ENCODE assay signal across 25 cellular contexts in genomic region chr1:112710586-112710985, GRCh38.
"Had no signal": no experiment of that assay in that cellular context is flagged by ENCODE, and none has a peak within 500 bp of the region (broad histone marks: within the 10 kb centered on the region; RNA-seq: fewer than 3 reads in every experiment).

No MANE protein-coding gene starts in this region.

- H3K4me3 Mint-ChIP-seq: activated B cell treated with CpG ODN at 0.5 μM for 24 hours; activated CD4-positive, alpha-beta T cell treated with anti-CD3 and anti-CD28 coated beads for 36 hours; activated CD8-positive, alpha-beta T cell treated with anti-CD3 and anti-CD28 coated beads for 36 hours; activated naive CD4-positive, alpha-beta T cell treated with anti-CD3 and anti-CD28 coated beads, Interleukin-2, amount 10 ng/mL, durations not matched to agents 7 days and 5 days; activated naive CD8-positive, alpha-beta T cell treated with anti-CD3 and anti-CD28 coated beads for 36 hours; activated T-cell treated with anti-CD3 and anti-CD28 coated beads, Interleukin-2, amount 50 U/mL, for 72 hours; T-cell had no signal

- H3K9me3 ChIP-seq: MG63 had no signal

- H3K27me3 Mint-ChIP-seq: activated B cell treated with CpG ODN at 0.5 μM for 24 hours had no signal

- H3K9me3 Mint-ChIP-seq: activated B cell treated with CpG ODN at 0.5 μM for 24 hours; activated CD8-positive, alpha-beta T cell treated with anti-CD3 and anti-CD28 coated beads for 36 hours; activated naive CD4-positive, alpha-beta T cell treated with anti-CD3 and anti-CD28 coated beads, Interleukin-2, amount 10 ng/mL, durations not matched to agents 7 days and 5 days; activated naive CD8-positive, alpha-beta T cell treated with anti-CD3 and anti-CD28 coated beads for 36 hours; activated T-cell treated with anti-CD3 and anti-CD28 coated beads, Interleukin-2, amount 50 U/mL, for 72 hours; activated T-helper 2 cell treated with anti-CD3 and anti-CD28 coated beads, Interferon-gamma antibody, Interleukin-2, Interleukin-4, amounts not matched to agents 10 μg/mL and 5 μg/mL and 100 μg/mL, durations not matched to agents 14 hours and 24 hours and 36 hours; T-cell had no signal

- ATAC-seq: activated CD4-positive, alpha-beta T cell treated with anti-CD3 and anti-CD28 coated beads for 36 hours; activated CD8-positive, alpha-beta T cell treated with anti-CD3 and anti-CD28 coated beads for 36 hours; activated T-cell treated with anti-CD3 and anti-CD28 coated beads, Interleukin-2, amount 50 U/mL, for 72 hours; T-cell had no signal

- H3K4me3 ChIP-seq: MG63 had no signal

- H3K27me3 ChIP-seq: brain microvascular endothelial cell had no signal

- H3K36me3 Mint-ChIP-seq: activated naive CD4-positive, alpha-beta T cell treated with anti-CD3 and anti-CD28 coated beads, Interleukin-2, amount 10 ng/mL, durations not matched to agents 7 days and 5 days; activated naive CD8-positive, alpha-beta T cell treated with anti-CD3 and anti-CD28 coated beads for 36 hours; T-cell had no signal

- H3K27ac ChIP-seq: brain microvascular endothelial cell, KMS-11 had no signal

- H3K27ac Mint-ChIP-seq: activated B cell treated with CpG ODN at 0.5 μM for 24 hours; activated CD4-positive, alpha-beta T cell treated with anti-CD3 and anti-CD28 coated beads for 36 hours; activated CD8-positive, alpha-beta T cell treated with anti-CD3 and anti-CD28 coated beads for 36 hours; activated naive CD4-positive, alpha-beta T cell treated with anti-CD3 and anti-CD28 coated beads, Interleukin-2, amount 10 ng/mL, durations not matched to agents 7 days and 5 days; activated naive CD8-positive, alpha-beta T cell treated with anti-CD3 and anti-CD28 coated beads for 36 hours; activated T-cell treated with anti-CD3 and anti-CD28 coated beads, Interleukin-2, amount 50 U/mL, for 72 hours; activated T-helper 2 cell treated with anti-CD3 and anti-CD28 coated beads, Interferon-gamma antibody, Interleukin-2, Interleukin-4, amounts not matched to agents 10 μg/mL and 5 μg/mL and 100 μg/mL, durations not matched to agents 14 hours and 24 hours and 36 hours; T-cell had no signal

- DNase-seq: activated B cell treated with CpG ODN at 0.5 μM for 24 hours; activated CD4-positive, alpha-beta T cell treated with anti-CD3 and anti-CD28 coated beads for 36 hours; activated CD8-positive, alpha-beta memory T cell treated with anti-CD3 and anti-CD28 coated beads, Interleukin-2, amount 50 U/mL, for 4 hours; activated CD8-positive, alpha-beta T cell treated with anti-CD3 and anti-CD28 coated beads for 36 hours; activated gamma-delta T cell treated with Interleukin-2 at 50 U/mL for 16 hours; activated naive CD4-positive, alpha-beta T cell treated with anti-CD3 and anti-CD28 coated beads, Interleukin-2, amount 10 ng/mL, durations not matched to agents 7 days and 5 days; activated naive CD8-positive, alpha-beta T cell treated with anti-CD3 and anti-CD28 coated beads for 36 hours; activated T-cell treated with anti-CD3 and anti-CD28 coated beads, Interleukin-2, amount 50 U/mL, for 72 hours; brain microvascular endothelial cell; caudate nucleus; MG63; MV-4-11; NCI-H1105; NCI-H1436; NCI-H1694 treated with DMSO at 0.1 percent for 48 hours; NCI-H2029 treated with DMSO at 0.1 percent for 48 hours; NCI-H345; NCI-H510A; NCI-H526 treated with DMSO at 0.1 percent for 48 hours; SIG-M5; T-cell; T-helper 2 cell; T1000 had no signal
